Comparison of ENCODE assay signal across 1 cellular context in genomic region chr16:1171001-1171400, GRCh38.
TF ChIP-seq lines count a peak whose summit lies in the region.

No MANE protein-coding gene starts in this region.

TF ChIP-seq in H1, 55 proteins besides CTCF, POLR2A, EP300 and RAD21:
- TF ChIP-seq EGR1 (IDR thresholded peaks at IDR 0.05; ENCODE audit: borderline replicate concordance, low read depth, low read length) (no peak), CTBP2 (IDR thresholded peaks at IDR 0.05; ENCODE audit: borderline replicate concordance, insufficient read depth, insufficient read length, low read length) (no peak), SIN3A (conservative IDR thresholded peaks at IDR 0.05 in 1 of 2, IDR thresholded peaks at IDR 0.05 in 1 of 2; ENCODE audit: low read depth in 1 of 2, low read length in 2 of 2) (no peak), TBP (IDR thresholded peaks at IDR 0.05; ENCODE audit: low read depth, low read length) (no peak), BRCA1 (IDR thresholded peaks at IDR 0.05; ENCODE audit: low read depth, low read length) (no peak), TCF12 (IDR thresholded peaks at IDR 0.05; ENCODE audit: low read depth, low read length) (no peak), BACH1 (IDR thresholded peaks at IDR 0.05; ENCODE audit: low read length) (no peak), SRF (IDR thresholded peaks at IDR 0.05; ENCODE audit: low read depth, low read length) (no peak), POLR2AphosphoS5 (IDR thresholded peaks at IDR 0.05; ENCODE audit: low read depth, low read length) (no peak), SUZ12 (IDR thresholded peaks at IDR 0.05; ENCODE audit: low read length) (no peak), YY1 (IDR thresholded peaks at IDR 0.05; ENCODE audit: low read depth, low read length) (no peak), FOSL1 (IDR thresholded peaks at IDR 0.05; ENCODE audit: insufficient read depth, low read depth, low read length) (no peak), CBX5 (IDR thresholded peaks at IDR 0.05; ENCODE audit: low read depth, low read length) (no peak), TAF1 (IDR thresholded peaks at IDR 0.05; ENCODE audit: low read depth, low read length) (no peak), ASH2L (IDR thresholded peaks at IDR 0.05; ENCODE audit: low read length) (no peak), JUN (IDR thresholded peaks at IDR 0.05; ENCODE audit: low read depth, low read length) (no peak), GTF2F1 (IDR thresholded peaks at IDR 0.05; ENCODE audit: borderline replicate concordance, low read depth, low read length) (no peak), POU5F1 (IDR thresholded peaks at IDR 0.05; ENCODE audit: low read depth, low read length) (no peak), MAFK (IDR thresholded peaks at IDR 0.05; ENCODE audit: low read depth, low read length) (no peak)
TF ChIP-seq in H1: peak in this region for 0.
